35 cellular contexts compared by ENCODE assay signal in the genomic region with DNA sequence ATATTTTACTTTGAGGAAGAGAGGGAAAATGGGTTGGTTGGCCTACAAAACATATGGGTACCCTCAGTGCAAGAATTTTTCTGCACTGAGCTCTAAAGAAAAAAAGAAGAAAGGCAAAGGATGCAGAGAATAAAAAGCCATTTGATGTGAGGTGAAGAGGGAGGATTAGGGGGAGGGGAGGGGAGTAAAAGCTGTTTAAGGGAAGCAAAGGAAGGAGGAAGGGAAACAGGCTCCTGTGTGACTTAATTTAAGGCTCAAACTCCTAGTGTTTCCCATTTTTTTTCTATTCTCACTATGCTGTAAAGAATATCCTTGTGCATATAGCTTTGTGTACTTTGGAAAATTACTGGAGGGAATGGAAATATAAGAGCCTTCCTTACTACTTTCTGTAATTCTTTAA.
"Had no signal": no experiment of that assay in that cellular context is flagged by ENCODE, and none has a peak within 500 bp of the region (broad histone marks: within the 10 kb centered on the region; RNA-seq: fewer than 3 reads in every experiment).

No MANE protein-coding gene starts in this region.

- DNase-seq: activated B cell treated with CpG ODN at 0.5 μM for 24 hours; activated CD4-positive, alpha-beta memory T cell treated with anti-CD3 and anti-CD28 coated beads for 36 hours; activated CD4-positive, alpha-beta T cell treated with anti-CD3 and anti-CD28 coated beads for 4 hours; activated CD4-positive, alpha-beta T cell treated with anti-CD3 and anti-CD28 coated beads, Interleukin-2, amount 50 U/mL, for 1 hour; activated CD4-positive, CD25-positive, alpha-beta regulatory T cell treated with anti-CD3 and anti-CD28 coated beads, Interleukin-2, amount 50 U/mL, for 72 hours; activated CD8-positive, alpha-beta memory T cell treated with anti-CD3 and anti-CD28 coated beads, Interleukin-2, amount 10 ng/mL, durations not matched to agents 7 days and 5 days; activated CD8-positive, alpha-beta memory T cell treated with anti-CD3 and anti-CD28 coated beads, Interleukin-2, amount 50 U/mL, for 48 hours; activated effector memory CD4-positive, alpha-beta T cell treated with Interleukin-2 at 50 U/mL for 16 hours; activated naive CD4-positive, alpha-beta T cell treated with anti-CD3 and anti-CD28 coated beads, Interleukin-2, amount 50 U/mL, for 16 hours; activated naive CD8-positive, alpha-beta T cell treated with anti-CD3 and anti-CD28 coated beads for 36 hours; activated T-cell treated with anti-CD3 and anti-CD28 coated beads, Interleukin-2, amount 50 U/mL, for 48 hours; amniotic stem cell; aorta; brain microvascular endothelial cell; central memory CD4-positive, alpha-beta T cell; MM.1S; MV-4-11; NCI-H1092; NCI-H1436 treated with DMSO at 0.1 percent for 48 hours; NCI-H1694 treated with DMSO at 0.1 percent for 48 hours; NCI-H2029; NCI-H2171 treated with DMSO at 0.1 percent for 48 hours; NCI-H226; NCI-H446 treated with DMSO at 0.1 percent for 48 hours; NCI-H526; PC-3; Peyer's patch; RPMI8226; SIG-M5; SW 1271; T-helper 1 cell; T-helper 2 cell; T-helper 9 cell had no signal

- H3K4me1 ChIP-seq: Peyer's patch had no signal

- H3K4me2 ChIP-seq: KMS-11 had no signal

- H3K4me3 ChIP-seq: Peyer's patch had no signal

- H3K36me3 ChIP-seq: brain microvascular endothelial cell, Peyer's patch had no signal

- H3K27me3 ChIP-seq: brain microvascular endothelial cell, Peyer's patch had no signal

- ATAC-seq: activated CD8-positive, alpha-beta memory T cell treated with anti-CD3 and anti-CD28 coated beads, Interleukin-2, amount 10 ng/mL, durations not matched to agents 7 days and 5 days; PC-3 had no signal

- H3K27ac ChIP-seq: brain microvascular endothelial cell, KMS-11, Peyer's patch, VCaP had no signal

- H3K9me3 ChIP-seq: Peyer's patch had no signal

- H3K9ac ChIP-seq: KMS-11 had no signal
